8 cellular contexts compared by ENCODE assay signal in the genomic region with DNA sequence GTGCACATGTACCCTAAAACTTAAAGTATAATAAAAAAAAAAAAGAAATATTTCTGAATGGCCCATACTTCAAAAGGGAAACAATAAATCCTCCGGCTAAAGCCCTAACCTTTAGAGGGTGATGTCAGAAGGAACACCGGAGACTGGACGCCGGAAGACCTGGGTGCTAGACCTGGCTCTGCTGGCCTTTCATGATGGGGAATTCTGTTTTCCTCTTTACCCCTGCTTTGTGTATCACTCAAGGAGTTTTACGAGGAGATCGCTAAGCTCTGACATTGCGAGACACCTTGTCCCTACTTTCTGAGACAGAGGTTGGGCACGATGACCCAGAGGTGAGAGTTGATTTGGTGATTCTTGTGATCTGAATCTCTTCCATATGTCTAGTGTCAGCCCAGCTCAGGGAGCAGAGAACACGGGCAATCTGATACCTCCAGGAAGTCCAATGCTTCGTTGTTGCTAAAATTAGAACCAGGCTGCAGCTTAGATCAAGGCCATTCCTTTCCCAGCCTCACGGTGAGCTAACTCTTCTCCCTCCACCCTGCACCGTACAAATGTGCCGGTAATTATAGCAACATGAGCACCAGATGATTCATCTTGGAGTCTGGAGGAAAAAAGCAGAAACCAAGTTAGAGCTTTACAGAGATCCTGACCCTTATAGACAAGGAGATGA.
DNase-seq lines count a peak whose midpoint lies in the region; ATAC-seq and FAIRE-seq lines count a peak whose summit lies in the region.

No MANE protein-coding gene starts in this region.

- no peak for ATAC-seq in HG03565 (IDR thresholded peaks at IDR 0.05; ENCODE audit: unreplicated experiment)

- DNase-seq in NCI-H187 treated with DMSO at 0.1 percent for 48 hours (lab: John Stamatoyannopoulos, UW) (peak; percentile 6), NCI-H187 (lab: John Stamatoyannopoulos, UW) (no peak), amniotic epithelial cell (ENCODE audit: low read depth) (peak; percentile 88), inferior parietal cortex (ENCODE audit: extremely low spot score) (peak; percentile 23), urothelium cell line (ENCODE audit: low spot score) (peak; percentile 88), GM19238 (ENCODE audit: insufficient read length, low spot score) (no peak)
- DNase-seq in stimulated activated CD4-positive, alpha-beta T cell treated with anti-CD3 and anti-CD28 coated beads, Interleukin-15, amount 100 ng/mL, for 24 hours = no peak

- FAIRE-seq in urothelium cell line (lab: Jason Lieb, UNC) = peak; percentile 94

Comparison
In these comparisons a context has a peak if more than half of its experiments do, and no peak if none do; other contexts are left out.
1. DNase-seq: peak in NCI-H187 treated with DMSO at 0.1 percent for 48 hours (single experiment), amniotic epithelial cell (single experiment), inferior parietal cortex (single experiment) and urothelium cell line (single experiment); none in NCI-H187 (0 of 2), stimulated activated CD4-positive, alpha-beta T cell treated with anti-CD3 and anti-CD28 coated beads, Interleukin-15, amount 100 ng/mL, for 24 hours (single experiment) and GM19238 (single experiment).